1 cellular context compared by ENCODE assay signal in the genomic region with DNA sequence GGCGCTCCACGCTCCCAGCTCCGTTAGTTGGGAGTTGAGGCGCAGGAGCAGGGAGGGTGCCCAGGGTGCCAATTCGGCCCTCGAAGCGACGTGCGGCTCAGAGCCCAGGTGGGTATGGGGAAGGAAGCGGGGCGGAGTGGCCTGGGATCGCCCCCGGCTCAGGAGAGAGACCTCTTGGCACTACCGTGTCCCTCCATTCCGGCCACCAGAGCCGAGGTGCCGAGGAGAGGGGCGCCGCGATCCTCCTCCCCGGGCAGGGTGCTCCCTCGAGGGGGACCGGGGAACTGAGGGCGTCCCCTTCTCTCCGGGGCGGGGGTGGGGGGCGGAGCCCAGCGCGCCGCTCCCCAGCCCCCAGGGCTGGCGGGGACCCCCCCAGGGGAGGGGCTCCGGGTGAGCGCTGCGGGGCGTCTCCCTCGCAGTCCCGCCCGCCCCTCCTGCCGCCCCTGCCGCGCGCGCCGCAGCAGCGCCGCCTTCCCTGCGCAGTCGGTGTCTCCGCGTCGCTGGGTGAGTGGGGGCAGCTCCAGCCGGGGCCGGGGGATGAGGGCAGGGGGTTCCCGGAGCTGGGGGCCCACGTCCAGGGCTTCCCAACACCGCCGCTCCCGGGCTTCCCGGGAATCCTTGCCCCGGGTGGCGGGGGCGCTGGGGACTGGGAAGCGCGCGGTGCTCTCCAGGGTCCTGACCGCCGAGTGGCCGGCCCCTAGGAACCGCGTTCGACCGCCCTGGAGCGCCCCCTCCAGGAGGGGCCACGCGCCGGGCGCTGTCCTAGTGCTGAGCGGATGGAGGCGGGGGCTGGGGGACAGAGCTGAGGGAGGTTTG.
TF ChIP-seq lines count a peak whose summit lies in the region.

Gene HPCA (plus strand): TSS at position 480 of the 816 bp plus-strand sequence. CDS start 2,408 bp downstream, outside the sequence.

TF ChIP-seq in K562, 482 proteins besides CTCF, POLR2A, EP300 and RAD21 (continued from another document and continues in another):
- TF ChIP-seq, protein P1, sequence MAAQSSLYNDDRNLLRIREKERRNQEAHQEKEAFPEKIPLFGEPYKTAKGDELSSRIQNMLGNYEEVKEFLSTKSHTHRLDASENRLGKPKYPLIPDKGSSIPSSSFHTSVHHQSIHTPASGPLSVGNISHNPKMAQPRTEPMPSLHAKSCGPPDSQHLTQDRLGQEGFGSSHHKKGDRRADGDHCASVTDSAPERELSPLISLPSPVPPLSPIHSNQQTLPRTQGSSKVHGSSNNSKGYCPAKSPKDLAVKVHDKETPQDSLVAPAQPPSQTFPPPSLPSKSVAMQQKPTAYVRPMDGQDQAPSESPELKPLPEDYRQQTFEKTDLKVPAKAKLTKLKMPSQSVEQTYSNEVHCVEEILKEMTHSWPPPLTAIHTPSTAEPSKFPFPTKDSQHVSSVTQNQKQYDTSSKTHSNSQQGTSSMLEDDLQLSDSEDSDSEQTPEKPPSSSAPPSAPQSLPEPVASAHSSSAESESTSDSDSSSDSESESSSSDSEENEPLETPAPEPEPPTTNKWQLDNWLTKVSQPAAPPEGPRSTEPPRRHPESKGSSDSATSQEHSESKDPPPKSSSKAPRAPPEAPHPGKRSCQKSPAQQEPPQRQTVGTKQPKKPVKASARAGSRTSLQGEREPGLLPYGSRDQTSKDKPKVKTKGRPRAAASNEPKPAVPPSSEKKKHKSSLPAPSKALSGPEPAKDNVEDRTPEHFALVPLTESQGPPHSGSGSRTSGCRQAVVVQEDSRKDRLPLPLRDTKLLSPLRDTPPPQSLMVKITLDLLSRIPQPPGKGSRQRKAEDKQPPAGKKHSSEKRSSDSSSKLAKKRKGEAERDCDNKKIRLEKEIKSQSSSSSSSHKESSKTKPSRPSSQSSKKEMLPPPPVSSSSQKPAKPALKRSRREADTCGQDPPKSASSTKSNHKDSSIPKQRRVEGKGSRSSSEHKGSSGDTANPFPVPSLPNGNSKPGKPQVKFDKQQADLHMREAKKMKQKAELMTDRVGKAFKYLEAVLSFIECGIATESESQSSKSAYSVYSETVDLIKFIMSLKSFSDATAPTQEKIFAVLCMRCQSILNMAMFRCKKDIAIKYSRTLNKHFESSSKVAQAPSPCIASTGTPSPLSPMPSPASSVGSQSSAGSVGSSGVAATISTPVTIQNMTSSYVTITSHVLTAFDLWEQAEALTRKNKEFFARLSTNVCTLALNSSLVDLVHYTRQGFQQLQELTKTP (IDR thresholded peaks at IDR 0.05; ENCODE audit: low read depth in 1 of 2, partially characterized antibody in 2 of 2), result peak in 1 of 2 experiments; percentile 99
- TF ChIP-seq FIP1L1 (IDR thresholded peaks at IDR 0.05; ENCODE audit: low read depth, low read length, poor library complexity, severe bottlenecking), result peak; percentile 96
- no peak for TF ChIP-seq ESRRB (CRISPR knock-in tag; IDR thresholded peaks at IDR 0.05; ENCODE audit: borderline replicate concordance)
- TF ChIP-seq ZNF717 (CRISPR knock-in tag; IDR thresholded peaks at IDR 0.05), result no peak
- TF ChIP-seq, protein P2, sequence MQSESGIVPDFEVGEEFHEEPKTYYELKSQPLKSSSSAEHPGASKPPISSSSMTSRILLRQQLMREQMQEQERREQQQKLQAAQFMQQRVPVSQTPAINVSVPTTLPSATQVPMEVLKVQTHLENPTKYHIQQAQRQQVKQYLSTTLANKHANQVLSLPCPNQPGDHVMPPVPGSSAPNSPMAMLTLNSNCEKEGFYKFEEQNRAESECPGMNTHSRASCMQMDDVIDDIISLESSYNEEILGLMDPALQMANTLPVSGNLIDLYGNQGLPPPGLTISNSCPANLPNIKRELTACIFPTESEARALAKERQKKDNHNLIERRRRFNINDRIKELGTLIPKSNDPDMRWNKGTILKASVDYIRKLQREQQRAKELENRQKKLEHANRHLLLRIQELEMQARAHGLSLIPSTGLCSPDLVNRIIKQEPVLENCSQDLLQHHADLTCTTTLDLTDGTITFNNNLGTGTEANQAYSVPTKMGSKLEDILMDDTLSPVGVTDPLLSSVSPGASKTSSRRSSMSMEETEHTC (IDR thresholded peaks at IDR 0.05), result no peak
- TF ChIP-seq, protein P3, sequence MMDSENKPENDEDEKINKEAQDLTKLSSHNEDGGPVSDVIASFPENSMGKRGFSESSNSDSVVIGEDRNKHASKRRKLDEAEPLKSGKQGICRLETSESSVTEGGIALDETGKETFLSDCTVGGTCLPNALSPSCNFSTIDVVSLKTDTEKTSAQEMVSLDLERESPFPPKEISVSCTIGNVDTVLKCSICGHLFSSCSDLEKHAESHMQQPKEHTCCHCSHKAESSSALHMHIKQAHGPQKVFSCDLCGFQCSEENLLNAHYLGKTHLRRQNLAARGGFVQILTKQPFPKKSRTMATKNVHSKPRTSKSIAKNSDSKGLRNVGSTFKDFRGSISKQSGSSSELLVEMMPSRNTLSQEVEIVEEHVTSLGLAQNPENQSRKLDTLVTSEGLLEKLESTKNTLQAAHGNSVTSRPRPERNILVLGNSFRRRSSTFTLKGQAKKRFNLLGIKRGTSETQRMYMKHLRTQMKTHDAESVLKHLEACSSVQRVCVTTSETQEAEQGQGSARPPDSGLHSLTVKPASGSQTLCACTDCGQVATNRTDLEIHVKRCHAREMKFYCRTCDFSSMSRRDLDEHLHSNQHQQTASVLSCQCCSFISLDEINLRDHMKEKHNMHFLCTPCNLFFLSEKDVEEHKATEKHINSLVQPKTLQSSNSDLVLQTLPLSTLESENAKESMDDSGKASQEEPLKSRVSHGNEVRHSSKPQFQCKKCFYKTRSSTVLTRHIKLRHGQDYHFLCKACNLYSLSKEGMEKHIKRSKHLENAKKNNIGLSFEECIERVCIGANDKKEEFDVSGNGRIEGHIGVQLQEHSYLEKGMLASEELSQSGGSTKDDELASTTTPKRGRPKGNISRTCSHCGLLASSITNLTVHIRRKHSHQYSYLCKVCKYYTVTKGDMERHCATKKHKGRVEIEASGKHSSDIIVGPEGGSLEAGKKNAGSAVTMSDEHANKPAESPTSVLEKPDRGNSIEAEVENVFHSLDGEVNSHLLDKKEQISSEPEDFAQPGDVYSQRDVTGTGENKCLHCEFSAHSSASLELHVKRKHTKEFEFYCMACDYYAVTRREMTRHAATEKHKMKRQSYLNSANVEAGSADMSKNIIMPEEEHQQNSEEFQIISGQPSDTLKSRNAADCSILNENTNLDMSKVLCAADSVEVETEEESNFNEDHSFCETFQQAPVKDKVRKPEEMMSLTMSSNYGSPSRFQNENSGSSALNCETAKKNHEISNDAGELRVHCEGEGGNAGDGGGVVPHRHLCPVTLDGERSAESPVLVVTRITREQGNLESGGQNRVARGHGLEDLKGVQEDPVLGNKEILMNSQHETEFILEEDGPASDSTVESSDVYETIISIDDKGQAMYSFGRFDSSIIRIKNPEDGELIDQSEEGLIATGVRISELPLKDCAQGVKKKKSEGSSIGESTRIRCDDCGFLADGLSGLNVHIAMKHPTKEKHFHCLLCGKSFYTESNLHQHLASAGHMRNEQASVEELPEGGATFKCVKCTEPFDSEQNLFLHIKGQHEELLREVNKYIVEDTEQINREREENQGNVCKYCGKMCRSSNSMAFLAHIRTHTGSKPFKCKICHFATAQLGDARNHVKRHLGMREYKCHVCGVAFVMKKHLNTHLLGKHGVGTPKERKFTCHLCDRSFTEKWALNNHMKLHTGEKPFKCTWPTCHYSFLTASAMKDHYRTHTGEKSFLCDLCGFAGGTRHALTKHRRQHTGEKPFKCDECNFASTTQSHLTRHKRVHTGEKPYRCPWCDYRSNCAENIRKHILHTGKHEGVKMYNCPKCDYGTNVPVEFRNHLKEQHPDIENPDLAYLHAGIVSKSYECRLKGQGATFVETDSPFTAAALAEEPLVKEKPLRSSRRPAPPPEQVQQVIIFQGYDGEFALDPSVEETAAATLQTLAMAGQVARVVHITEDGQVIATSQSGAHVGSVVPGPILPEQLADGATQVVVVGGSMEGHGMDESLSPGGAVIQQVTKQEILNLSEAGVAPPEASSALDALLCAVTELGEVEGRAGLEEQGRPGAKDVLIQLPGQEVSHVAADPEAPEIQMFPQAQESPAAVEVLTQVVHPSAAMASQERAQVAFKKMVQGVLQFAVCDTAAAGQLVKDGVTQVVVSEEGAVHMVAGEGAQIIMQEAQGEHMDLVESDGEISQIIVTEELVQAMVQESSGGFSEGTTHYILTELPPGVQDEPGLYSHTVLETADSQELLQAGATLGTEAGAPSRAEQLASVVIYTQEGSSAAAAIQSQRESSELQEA (IDR thresholded peaks at IDR 0.05; ENCODE audit: low read depth), result no peak
- TF ChIP-seq NCOA4 (IDR thresholded peaks at IDR 0.05; ENCODE audit: partially characterized antibody), result no peak
- no peak for TF ChIP-seq SP2 (IDR thresholded peaks at IDR 0.05; ENCODE audit: extremely low read depth, low read depth, low read length, poor library complexity, severe bottlenecking)
- TF ChIP-seq DNMT1 (IDR thresholded peaks at IDR 0.05), result no peak
- peak; percentile 98 to 100 for TF ChIP-seq SIN3A (IDR thresholded peaks at IDR 0.05; ENCODE audit: borderline replicate concordance in 2 of 2, control insufficient read depth in 1 of 2, low read depth in 2 of 2, low read length in 2 of 2)
- TF ChIP-seq ZNF507 (tag; conservative IDR thresholded peaks at IDR 0.05), result no peak
- TF ChIP-seq ZNF232 (CRISPR knock-in tag; IDR thresholded peaks at IDR 0.05), result peak; percentile 99
- TF ChIP-seq FOXM1 (IDR thresholded peaks at IDR 0.05; ENCODE audit: low read depth), result no peak
- peak; percentile 99 for TF ChIP-seq FOXM1 (CRISPR knock-in tag; IDR thresholded peaks at IDR 0.05; ENCODE audit: low read depth)
- no peak for TF ChIP-seq KLF10 (CRISPR knock-in tag; IDR thresholded peaks at IDR 0.05)
- TF ChIP-seq, protein P4, sequence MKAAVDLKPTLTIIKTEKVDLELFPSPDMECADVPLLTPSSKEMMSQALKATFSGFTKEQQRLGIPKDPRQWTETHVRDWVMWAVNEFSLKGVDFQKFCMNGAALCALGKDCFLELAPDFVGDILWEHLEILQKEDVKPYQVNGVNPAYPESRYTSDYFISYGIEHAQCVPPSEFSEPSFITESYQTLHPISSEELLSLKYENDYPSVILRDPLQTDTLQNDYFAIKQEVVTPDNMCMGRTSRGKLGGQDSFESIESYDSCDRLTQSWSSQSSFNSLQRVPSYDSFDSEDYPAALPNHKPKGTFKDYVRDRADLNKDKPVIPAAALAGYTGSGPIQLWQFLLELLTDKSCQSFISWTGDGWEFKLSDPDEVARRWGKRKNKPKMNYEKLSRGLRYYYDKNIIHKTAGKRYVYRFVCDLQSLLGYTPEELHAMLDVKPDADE (conservative IDR thresholded peaks at IDR 0.05; ENCODE audit: control insufficient read depth, low read depth, low read length), result peak; percentile 96
- peak; percentile 94 for TF ChIP-seq CXXC5 (CRISPR knock-in tag; IDR thresholded peaks at IDR 0.05)
- peak; percentile 67 for TF ChIP-seq GATA2 (CRISPR knock-in tag; IDR thresholded peaks at IDR 0.05)
- TF ChIP-seq RFX1 (IDR thresholded peaks at IDR 0.05), result no peak
- no peak for TF ChIP-seq ZNF212 (CRISPR knock-in tag; IDR thresholded peaks at IDR 0.05)
- peak; percentile 100 for TF ChIP-seq HMGXB4 (CRISPR knock-in tag; IDR thresholded peaks at IDR 0.05)
- TF ChIP-seq RBFOX2 (IDR thresholded peaks at IDR 0.05; ENCODE audit: low read depth, low read length), result peak; percentile 44
- TF ChIP-seq SETDB1 (IDR thresholded peaks at IDR 0.05; ENCODE audit: low read length), result no peak
- TF ChIP-seq ZNF644 (tag; IDR thresholded peaks at IDR 0.05; ENCODE audit: low read depth), result peak; percentile 97
- 0 out of 4 replicates have a peak, but pooled peaks of 1 of the 2 experiments have one; percentile 65 for TF ChIP-seq TBL1XR1 (IDR thresholded peaks at IDR 0.05; ENCODE audit: low read length in 2 of 2)
- TF ChIP-seq SREBF1 (IDR thresholded peaks at IDR 0.05; ENCODE audit: borderline replicate concordance, low read depth, low read length), result peak; percentile 84
- peak; percentile 38 for TF ChIP-seq POLR2G (IDR thresholded peaks at IDR 0.05; ENCODE audit: low read depth, low read length)
- TF ChIP-seq SMARCA4 (IDR thresholded peaks at IDR 0.05), result no peak
- peak; percentile 64 for TF ChIP-seq KLF16 (IDR thresholded peaks at IDR 0.05)
- TF ChIP-seq RBBP5 (IDR thresholded peaks at IDR 0.05; ENCODE audit: borderline replicate concordance, insufficient read depth, low read length, poor library complexity, severe bottlenecking), result no peak
- no peak for TF ChIP-seq ZNF655 (CRISPR knock-in tag; IDR thresholded peaks at IDR 0.05)
- TF ChIP-seq FOXJ3 (CRISPR knock-in tag; IDR thresholded peaks at IDR 0.05), result peak; percentile 86
- no peak for TF ChIP-seq ARNT (IDR thresholded peaks at IDR 0.05)
- TF ChIP-seq DDX20 (tag; IDR thresholded peaks at IDR 0.05; ENCODE audit: low read depth), result no peak
- no peak for TF ChIP-seq ILK (tag; IDR thresholded peaks at IDR 0.05; ENCODE audit: borderline replicate concordance, low read depth)
- peak; percentile 74; the same call in 1 of the 2 replicates for TF ChIP-seq KLF6 (CRISPR knock-in tag; IDR thresholded peaks at IDR 0.05; ENCODE audit: borderline replicate concordance)
- TF ChIP-seq ZKSCAN8 (CRISPR knock-in tag; IDR thresholded peaks at IDR 0.05), result no peak
- TF ChIP-seq TCF15 (CRISPR knock-in tag; IDR thresholded peaks at IDR 0.05), result 0 out of 2 replicates have a peak, but pooled peaks have one; percentile 41
- peak; percentile 89; the same call in 1 of the 2 replicates for TF ChIP-seq CBX1 (IDR thresholded peaks at IDR 0.05; ENCODE audit: low read depth)
- peak; percentile 54 for TF ChIP-seq NEUROD1 (IDR thresholded peaks at IDR 0.05; ENCODE audit: borderline replicate concordance, low read depth, low read length, partially characterized antibody)
- TF ChIP-seq DPF2 (IDR thresholded peaks at IDR 0.05), result no peak
- TF ChIP-seq FOXK1 (CRISPR knock-in tag; IDR thresholded peaks at IDR 0.05; ENCODE audit: borderline replicate concordance), result peak; percentile 99
- TF ChIP-seq BACH1 (tag; IDR thresholded peaks at IDR 0.05), result no peak
- TF ChIP-seq FOXJ2 (tag; IDR thresholded peaks at IDR 0.05), result no peak
